In the genomic region with DNA sequence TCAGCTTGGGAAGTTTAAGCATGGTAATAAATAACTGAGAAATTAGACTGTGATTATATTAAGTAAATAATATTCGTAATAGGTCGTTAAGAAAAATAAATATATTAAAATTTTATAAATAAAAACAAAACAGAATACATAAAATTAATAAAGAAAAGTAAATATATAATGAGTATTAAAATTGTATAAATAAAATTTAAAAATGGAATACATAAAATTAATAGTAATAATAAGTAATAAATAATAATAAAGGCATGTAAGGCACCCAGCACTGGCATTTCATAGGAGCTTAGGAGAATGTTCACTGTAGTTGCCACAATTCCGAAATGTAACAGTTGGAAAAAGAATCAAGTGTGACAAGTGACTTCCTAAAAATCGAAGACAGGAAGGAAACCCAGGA, we compare ENCODE assay signal across 18 cellular contexts. TPM values are rescaled to one million over a fixed set of nuclear protein-coding genes. Genes with fewer than 3 reads are reported as not detected.
DNase-seq lines count a peak whose midpoint lies in the region; ATAC-seq, FAIRE-seq and TF ChIP-seq lines count a peak whose summit lies in the region.
"Had no signal": no experiment of that assay in that cellular context is flagged by ENCODE, and none has a peak within 500 bp of the region (broad histone marks: within the 10 kb centered on the region; RNA-seq: fewer than 3 reads in every experiment).

No MANE protein-coding gene starts in this region.

- ATAC-seq in IMR-90 (ENCODE audit: low read depth) (no peak), GM18505 (IDR thresholded peaks at IDR 0.05; ENCODE audit: unreplicated experiment) (no peak)
- ATAC-seq: activated T-cell treated with anti-CD3 and anti-CD28 coated beads, Interleukin-2, amount 50 U/mL, for 72 hours; left cardiac atrium had no signal

- no peak overlapping the region for H2AFZ ChIP-seq in IMR-90 (replicated peaks; ENCODE audit: low read length, poor library complexity)

- H2BK5ac ChIP-seq in IMR-90 (ENCODE audit: low read depth, low read length, poor library complexity, severe bottlenecking), result peak overlapping the region; percentile 73

- H3K9me1 ChIP-seq in IMR-90 (ENCODE audit: insufficient read depth, low read length), result peaks cover 8% of the 10 kb centered on the region; the same call in 1 of the 2 replicates

- no peak for TF ChIP-seq POLR2A in IMR-90 (IDR thresholded peaks at IDR 0.05; ENCODE audit: low read depth, low read length)
- no peak for TF ChIP-seq POLR2A in GM18505 (IDR thresholded peaks at IDR 0.05; ENCODE audit: borderline replicate concordance, extremely low read depth, insufficient read depth, insufficient read length)

- peaks cover 47% of the 10 kb centered on the region for H3K4me1 Mint-ChIP-seq in type B pancreatic cell (ENCODE audit: unreplicated experiment)
- no peaks in the 10 kb centered on the region for H3K4me1 Mint-ChIP-seq in activated CD4-positive, alpha-beta memory T cell treated with anti-CD3 and anti-CD28 coated beads, Interleukin-2, amount 10 ng/mL, durations not matched to agents 7 days and 5 days
- H3K4me1 Mint-ChIP-seq: activated naive CD8-positive, alpha-beta T cell treated with anti-CD3 and anti-CD28 coated beads, Interleukin-2, amount 10 ng/mL, durations not matched to agents 7 days and 5 days; naive B cell had no signal

- peaks cover 28% of the 10 kb centered on the region; the same call in 1 of the 2 replicates for H4K20me1 ChIP-seq in IMR-90 (ENCODE audit: insufficient read depth, low read length)

- DNase-seq in IMR-90, result no peak
- no peak for DNase-seq in type B pancreatic cell (ENCODE audit: extremely low spot score, unreplicated experiment)
- no peak for DNase-seq in medulla oblongata (ENCODE audit: extremely low spot score)
- no peak for DNase-seq in activated CD4-positive, alpha-beta memory T cell treated with anti-CD3 and anti-CD28 coated beads, Interleukin-2, amount 10 ng/mL, durations not matched to agents 7 days and 5 days
- DNase-seq: activated CD4-positive, alpha-beta memory T cell treated with anti-CD3 and anti-CD28 coated beads for 36 hours; activated naive CD8-positive, alpha-beta T cell treated with anti-CD3 and anti-CD28 coated beads, Interleukin-2, amount 10 ng/mL, durations not matched to agents 7 days and 5 days; activated T-cell treated with anti-CD3 and anti-CD28 coated beads, Interleukin-2, amount 50 U/mL, for 72 hours; effector CD8-positive, alpha-beta T cell; left cardiac atrium; naive B cell; NCI-H2029 treated with DMSO at 0.1 percent for 48 hours; NCI-H524 had no signal

- H3K27ac ChIP-seq in IMR-90 (ENCODE audit: insufficient read depth, low read length) (peak overlapping the region; percentile 43; the same call in 1 of the 2 replicates), mucosa of rectum (ENCODE audit: low read depth in 2 of 2, low read length in 2 of 2) (peak overlapping the region; percentile 91 to 92)
- H3K27ac ChIP-seq: BLaER1 treated with 17β-estradiol and CSF1 and Interleukin-3, amounts not matched to agents 10 nM and 100 nM had no signal

- no peaks in the 10 kb centered on the region for H3K9me3 Mint-ChIP-seq in type B pancreatic cell
- no peaks in the 10 kb centered on the region for H3K9me3 Mint-ChIP-seq in activated CD4-positive, alpha-beta memory T cell treated with anti-CD3 and anti-CD28 coated beads, Interleukin-2, amount 10 ng/mL, durations not matched to agents 7 days and 5 days
- H3K9me3 Mint-ChIP-seq: activated CD4-positive, alpha-beta memory T cell treated with anti-CD3 and anti-CD28 coated beads for 36 hours; activated naive CD8-positive, alpha-beta T cell treated with anti-CD3 and anti-CD28 coated beads, Interleukin-2, amount 10 ng/mL, durations not matched to agents 7 days and 5 days; activated T-cell treated with anti-CD3 and anti-CD28 coated beads, Interleukin-2, amount 50 U/mL, for 72 hours; naive B cell had no signal

- H3K36me3 ChIP-seq in IMR-90 (ENCODE audit: control insufficient read depth, insufficient read depth, low read length) (peaks cover 7% of the 10 kb centered on the region; the same call in 1 of the 2 replicates), mucosa of rectum (ENCODE audit: control insufficient read depth in 2 of 2, insufficient read depth in 2 of 2, low read length in 2 of 2) (no peaks in the 10 kb centered on the region)

- no peaks in the 10 kb centered on the region for H3K9me3 ChIP-seq in IMR-90 (ENCODE audit: control insufficient read depth, insufficient read depth, low read length)
- no peaks in the 10 kb centered on the region for H3K9me3 ChIP-seq in mucosa of rectum (ENCODE audit: control insufficient read depth in 2 of 2, low read length in 2 of 2)
- H3K9me3 ChIP-seq: BLaER1 treated with 17β-estradiol and CSF1 and Interleukin-3, amounts not matched to agents 10 nM and 100 nM had no signal

- 0 out of 2 replicates have a peak overlapping the region, but pooled peaks have one; percentile 9 for H4K5ac ChIP-seq in IMR-90 (ENCODE audit: low read depth, low read length)

- no peak overlapping the region for H2AK9ac ChIP-seq in IMR-90 (replicated peaks; ENCODE audit: low read depth, low read length, poor library complexity)

- H3K14ac ChIP-seq in IMR-90 (replicated peaks; ENCODE audit: low read depth, low read length), result 0 out of 2 replicates have a peak overlapping the region, but pooled peaks have one; percentile 28

- H3K79me1 ChIP-seq in IMR-90 (ENCODE audit: low read depth in 1 of 2, low read length in 2 of 2), result peaks cover 34 to 63% of the 10 kb centered on the region in 2 experiments; a peak in 3 of 4 replicates

- H4K8ac ChIP-seq in IMR-90 (ENCODE audit: low read depth in 2 of 2, low read length in 2 of 2), result no peak overlapping the region

- TF ChIP-seq CTCF in IMR-90 (conservative IDR thresholded peaks at IDR 0.05; ENCODE audit: low read depth, low read length) (no peak), type B pancreatic cell (conservative IDR thresholded peaks at IDR 0.05) (no peak)

- H3K27me3 ChIP-seq in IMR-90 (ENCODE audit: control insufficient read depth, insufficient read depth, low read length) (no peaks in the 10 kb centered on the region), mucosa of rectum (ENCODE audit: control insufficient read depth in 2 of 2, insufficient read depth in 2 of 2, low read length in 2 of 2) (no peaks in the 10 kb centered on the region)
- H3K27me3 ChIP-seq: BLaER1 treated with 17β-estradiol and CSF1 and Interleukin-3, amounts not matched to agents 10 nM and 100 nM had no signal

- POLR2A ChIA-PET in IMR-90 (lab: Charles Lee; ENCODE audit: unreplicated experiment), result no interaction called here
- POLR2A ChIA-PET in activated CD4-positive, alpha-beta memory T cell treated with anti-CD3 and anti-CD28 coated beads, Interleukin-2, amount 10 ng/mL, durations not matched to agents 7 days and 5 days (lab: Charles Lee), result no interaction called here

- peak overlapping the region; percentile 53; the same call in 1 of the 2 replicates for H3K23ac ChIP-seq in IMR-90 (ENCODE audit: low read depth, low read length)

- intact Hi-C loops in IMR-90 (cut with micrococcal nuclease), result no loop called here

- CTCF ChIA-PET in IMR-90 (lab: Yijun Ruan, JAX), result interaction anchor here (0.6 to 1.7 kb wide), 4 partner anchors 8 to 48 kb away, joined by 3 to 6 read pairs (median 4); a partner anchor contains a TSS
- CTCF ChIA-PET in activated CD4-positive, alpha-beta memory T cell treated with anti-CD3 and anti-CD28 coated beads, Interleukin-2, amount 10 ng/mL, durations not matched to agents 7 days and 5 days (lab: Charles Lee), result interaction anchor here (1.0 kb wide), 1 partner anchor 71 kb away, joined by 3 read pairs; no protein-coding TSS in a partner anchor

- peak; percentile 90 for FAIRE-seq in colon (lab: Jason Lieb, UNC)
- FAIRE-seq: bronchial epithelial cell, GM18507 had no signal

- H3K27ac Mint-ChIP-seq in type B pancreatic cell, result peak overlapping the region; percentile 84
- no peak overlapping the region for H3K27ac Mint-ChIP-seq in activated CD4-positive, alpha-beta memory T cell treated with anti-CD3 and anti-CD28 coated beads, Interleukin-2, amount 10 ng/mL, durations not matched to agents 7 days and 5 days
- H3K27ac Mint-ChIP-seq: activated CD4-positive, alpha-beta memory T cell treated with anti-CD3 and anti-CD28 coated beads for 36 hours; activated naive CD8-positive, alpha-beta T cell treated with anti-CD3 and anti-CD28 coated beads, Interleukin-2, amount 10 ng/mL, durations not matched to agents 7 days and 5 days; activated T-cell treated with anti-CD3 and anti-CD28 coated beads, Interleukin-2, amount 50 U/mL, for 72 hours; naive B cell had no signal

- peak overlapping the region; percentile 66; the same call in 1 of the 2 replicates for H2AK5ac ChIP-seq in IMR-90 (ENCODE audit: low read depth, low read length)

- no peak overlapping the region for H3K56ac ChIP-seq in IMR-90 (ENCODE audit: extremely low read depth, insufficient read depth, low read length)

- in situ Hi-C loops in IMR-90 (cut with MboI; ENCODE audit: low sequenced_read_pairs), result no loop called here

- H2BK15ac ChIP-seq in IMR-90 (ENCODE audit: low read depth, low read length), result peak overlapping the region; percentile 76; the same call in 2 of the 3 replicates

- peak overlapping the region; percentile 29; the same call in 1 of the 2 replicates for H2BK20ac ChIP-seq in IMR-90 (ENCODE audit: low read depth, low read length)

- H3K27me3 Mint-ChIP-seq in type B pancreatic cell, result no peaks in the 10 kb centered on the region
- H3K27me3 Mint-ChIP-seq in activated CD4-positive, alpha-beta memory T cell treated with anti-CD3 and anti-CD28 coated beads, Interleukin-2, amount 10 ng/mL, durations not matched to agents 7 days and 5 days, result peaks cover under 1% of the 10 kb centered on the region
- H3K27me3 Mint-ChIP-seq: activated CD4-positive, alpha-beta memory T cell treated with anti-CD3 and anti-CD28 coated beads for 36 hours had no signal

- dilution Hi-C loops in IMR-90 (cut with HindIII; ENCODE audit: low sequenced_read_pairs, unreplicated experiment), result no loop called here

- H3K4me3 ChIP-seq in IMR-90 (ENCODE audit: insufficient read depth, low read depth, low read length) (no peak overlapping the region), mucosa of rectum (ENCODE audit: low read length in 2 of 2) (peak overlapping the region in 1 of 2 donors; percentile 33)
- H3K4me3 ChIP-seq: BLaER1 treated with 17β-estradiol and CSF1 and Interleukin-3, amounts not matched to agents 10 nM and 100 nM had no signal

- H3K4me1 ChIP-seq in IMR-90 (ENCODE audit: control insufficient read depth, insufficient read depth, low read length), result peaks cover 21% of the 10 kb centered on the region
- peaks cover 42 to 57% of the 10 kb centered on the region in 2 donors for H3K4me1 ChIP-seq in mucosa of rectum (ENCODE audit: control insufficient read depth in 2 of 2, insufficient read depth in 2 of 2, low read length in 2 of 2)

- peak overlapping the region; percentile 98; the same call in 1 of the 2 replicates for H3K4me2 ChIP-seq in IMR-90 (ENCODE audit: low read depth, low read length)

- peak overlapping the region; percentile 61; the same call in 1 of the 2 replicates for H3K18ac ChIP-seq in IMR-90 (ENCODE audit: low read depth, low read length)

- H2BK120ac ChIP-seq in IMR-90 (ENCODE audit: low read depth, low read length), result peak overlapping the region; percentile 57; the same call in 1 of the 2 replicates

- H4K91ac ChIP-seq in IMR-90 (ENCODE audit: insufficient read depth, low read depth, low read length), result 0 out of 2 replicates have a peak overlapping the region, but pooled peaks have one; percentile 13

- H3K4me3 Mint-ChIP-seq in type B pancreatic cell, result no peak overlapping the region
- no peak overlapping the region for H3K4me3 Mint-ChIP-seq in activated CD4-positive, alpha-beta memory T cell treated with anti-CD3 and anti-CD28 coated beads, Interleukin-2, amount 10 ng/mL, durations not matched to agents 7 days and 5 days
- H3K4me3 Mint-ChIP-seq: activated CD4-positive, alpha-beta memory T cell treated with anti-CD3 and anti-CD28 coated beads for 36 hours; activated naive CD8-positive, alpha-beta T cell treated with anti-CD3 and anti-CD28 coated beads, Interleukin-2, amount 10 ng/mL, durations not matched to agents 7 days and 5 days; activated T-cell treated with anti-CD3 and anti-CD28 coated beads, Interleukin-2, amount 50 U/mL, for 72 hours; naive B cell had no signal

- 100% methylated on average over 1 of the region's 4 CpGs; no CpG with 5 or more reads in 1 of the 2 experiments for WGBS in IMR-90 (ENCODE audit: extremely low coverage in 2 of 2, insufficient read length in 1 of 2), 2 experiments

- no peaks in the 10 kb centered on the region for H3K36me3 Mint-ChIP-seq in type B pancreatic cell
- H3K36me3 Mint-ChIP-seq in activated CD4-positive, alpha-beta memory T cell treated with anti-CD3 and anti-CD28 coated beads, Interleukin-2, amount 10 ng/mL, durations not matched to agents 7 days and 5 days (ENCODE audit: low read depth), result no peaks in the 10 kb centered on the region
- H3K36me3 Mint-ChIP-seq: activated CD4-positive, alpha-beta memory T cell treated with anti-CD3 and anti-CD28 coated beads for 36 hours; activated naive CD8-positive, alpha-beta T cell treated with anti-CD3 and anti-CD28 coated beads, Interleukin-2, amount 10 ng/mL, durations not matched to agents 7 days and 5 days; naive B cell had no signal

- peak overlapping the region; percentile 19; the same call in 1 of the 2 replicates for H3K9ac ChIP-seq in IMR-90 (ENCODE audit: low read depth, low read length)
- peak overlapping the region; percentile 36 to 50 for H3K9ac ChIP-seq in mucosa of rectum (ENCODE audit: low read depth in 1 of 2, low read length in 2 of 2)

- BruUV-seq in IMR-90 (replicated peaks; lab: Mats Ljungman, UMichigan), result no TSS peak

- no peak for TF ChIP-seq RAD21 in IMR-90 (IDR thresholded peaks at IDR 0.05; ENCODE audit: low read length)

- H3K4ac ChIP-seq in IMR-90 (ENCODE audit: low read depth, low read length), result peak overlapping the region; percentile 67

RNA-seq across cellular contexts. Expression of a gene that starts 45.8 kb away (rescaled TPM):
- total RNA-seq in IMR-90 (2012; rRNA removed) (not detected in 2 replicates), type B pancreatic cell (ENCODE audit: low replicate concordance) (0.93 and 3.8 TPM in 2 replicates)
- not detected in 2 replicates for polyA plus RNA-seq in IMR-90 (2012; rRNA removed)
- 0.01 and 0.04 TPM in 2 replicates for polyA plus RNA-seq in IMR-90 (2012; cell fraction: cytosol; rRNA removed)
- 0.04 and 0.13 TPM in 2 replicates for polyA plus RNA-seq in IMR-90 (2012; cell fraction: nucleus; rRNA removed; ENCODE audit: low replicate concordance)
- under 1 TPM in 1 of 2 experiments, not detected in 1; 0.18 TPM for total RNA-seq in activated CD4-positive, alpha-beta memory T cell treated with anti-CD3 and anti-CD28 coated beads, Interleukin-2, amount 10 ng/mL, durations not matched to agents 7 days and 5 days
- total RNA-seq: activated CD4-positive, alpha-beta memory T cell treated with anti-CD3 and anti-CD28 coated beads for 36 hours; bronchial epithelial cell had no signal

RNA-seq across cellular contexts. Expression of a gene that starts 47.7 kb away (rescaled TPM):
- total RNA-seq in IMR-90 (2012; rRNA removed) (2.7 and 3.6 TPM in 2 replicates), type B pancreatic cell (ENCODE audit: low replicate concordance) (12.5 and 28.8 TPM in 2 replicates)
- polyA plus RNA-seq in IMR-90 (2012; rRNA removed), result 10.2 and 11.6 TPM in 2 replicates
- 12.3 and 20.7 TPM in 2 replicates for polyA plus RNA-seq in IMR-90 (2012; cell fraction: cytosol; rRNA removed)
- polyA plus RNA-seq in IMR-90 (2012; cell fraction: nucleus; rRNA removed; ENCODE audit: low replicate concordance), result 8.6 and 13.7 TPM in 2 replicates
- not detected for total RNA-seq in activated CD4-positive, alpha-beta memory T cell treated with anti-CD3 and anti-CD28 coated beads, Interleukin-2, amount 10 ng/mL, durations not matched to agents 7 days and 5 days
- total RNA-seq: activated CD4-positive, alpha-beta memory T cell treated with anti-CD3 and anti-CD28 coated beads for 36 hours; activated T-cell treated with anti-CD3 and anti-CD28 coated beads, Interleukin-2, amount 50 U/mL, for 72 hours had no signal
